In genomic region chr11:64833198-64833502, GRCh38 we compare ENCODE assay signal across 27 cellular contexts. TPM values are rescaled to one million over a fixed set of nuclear protein-coding genes. Genes with fewer than 3 reads are reported as not detected.
"Had no signal": no experiment of that assay in that cellular context is flagged by ENCODE, and none has a peak within 500 bp of the region (broad histone marks: within the 10 kb centered on the region; RNA-seq: fewer than 3 reads in every experiment).

No MANE protein-coding gene starts in this region.

- H3K27ac ChIP-seq: hepatocyte, left ventricle myocardium inferior, neutrophil, ovary, right atrium auricular region, right lobe of liver, tibial nerve, vagina had no signal

- DNase-seq: islet precursor cell; left ventricle myocardium inferior; mesendoderm; naive B cell; natural killer cell; occipital lobe; ovary; stimulated activated CD4-positive, alpha-beta T cell treated with anti-CD3 and anti-CD28 coated beads, Interleukin-1b, Interleukin-23, amount 100 ng/mL, for 48 hours; stimulated activated CD4-positive, alpha-beta T cell treated with anti-CD3 and anti-CD28 coated beads, Interleukin-2, amount 100 ng/mL, for 48 hours; stimulated activated CD4-positive, alpha-beta T cell treated with anti-CD3 and anti-CD28 coated beads, Interleukin-4, amount 100 ng/mL, for 4 hours; stimulated activated CD8-positive, alpha-beta memory T cell treated with anti-CD3 and anti-CD28 coated beads, Interleukin-4, amount 100 ng/mL, for 48 hours; stimulated activated naive CD4-positive, alpha-beta T cell treated with Interleukin-2 at 50 U/mL for 16 hours; stimulated activated naive CD8-positive, alpha-beta T cell treated with anti-CD3 and anti-CD28 coated beads, Interleukin-15, amount 100 ng/mL, for 72 hours; substantia nigra had no signal

- H3K4me1 Mint-ChIP-seq: mesothelial cell of epicardium; stimulated activated naive CD8-positive, alpha-beta T cell treated with anti-CD3 and anti-CD28 coated beads, Interleukin-15, amount 100 ng/mL, for 72 hours had no signal

- H2AFZ ChIP-seq: hepatocyte had no signal

- H3K27me3 ChIP-seq: hepatocyte, neutrophil, ovary, right atrium auricular region, right lobe of liver, tibial nerve, vagina had no signal

- H3K9me3 Mint-ChIP-seq: mesothelial cell of epicardium; naive B cell; natural killer cell; stimulated activated memory B cell treated with anti-CD40 and anti-IgM and Interleukin-4, amounts not matched to agents 10 μg/mL and 1 μg/mL and 100 μg/mL, for 72 hours; stimulated activated naive CD8-positive, alpha-beta T cell treated with anti-CD3 and anti-CD28 coated beads, Interleukin-15, amount 100 ng/mL, for 72 hours; type B pancreatic cell had no signal

- ATAC-seq: natural killer cell; right lobe of liver; stimulated activated memory B cell treated with anti-CD40 and anti-IgM and Interleukin-4, amounts not matched to agents 10 μg/mL and 1 μg/mL and 100 μg/mL, for 72 hours had no signal

- H3K27me3 Mint-ChIP-seq: naive B cell; progenitor cell of endocrine pancreas; stimulated activated memory B cell treated with anti-CD40 and anti-IgM and Interleukin-4, amounts not matched to agents 10 μg/mL and 1 μg/mL and 100 μg/mL, for 72 hours; stimulated activated naive CD8-positive, alpha-beta T cell treated with anti-CD3 and anti-CD28 coated beads, Interleukin-15, amount 100 ng/mL, for 72 hours; type B pancreatic cell had no signal

- H3K4me2 ChIP-seq: hepatocyte, smooth muscle cell had no signal

- H3K9me3 ChIP-seq: left ventricle myocardium inferior, neutrophil, ovary, right atrium auricular region, right lobe of liver, tibial nerve, vagina had no signal

- H3K36me3 ChIP-seq: left ventricle myocardium inferior, neutrophil, ovary, right atrium auricular region, right lobe of liver, tibial nerve had no signal

- H3K27ac Mint-ChIP-seq: mesothelial cell of epicardium; naive B cell; natural killer cell; progenitor cell of endocrine pancreas; stimulated activated memory B cell treated with anti-CD40 and anti-IgM and Interleukin-4, amounts not matched to agents 10 μg/mL and 1 μg/mL and 100 μg/mL, for 72 hours; type B pancreatic cell had no signal

- H3K36me3 Mint-ChIP-seq: natural killer cell had no signal

- H3K4me3 Mint-ChIP-seq: mesothelial cell of epicardium; naive B cell; natural killer cell; stimulated activated memory B cell treated with anti-CD40 and anti-IgM and Interleukin-4, amounts not matched to agents 10 μg/mL and 1 μg/mL and 100 μg/mL, for 72 hours; stimulated activated naive CD8-positive, alpha-beta T cell treated with anti-CD3 and anti-CD28 coated beads, Interleukin-15, amount 100 ng/mL, for 72 hours; type B pancreatic cell had no signal

- H3K4me1 ChIP-seq: left ventricle myocardium inferior, right atrium auricular region, right lobe of liver, tibial nerve, vagina had no signal

- H3K4me3 ChIP-seq: hepatocyte, left ventricle myocardium inferior, lung, ovary, right atrium auricular region, right lobe of liver, smooth muscle cell, tibial nerve, vagina had no signal

RNA-seq across cellular contexts. Expression of gene CDC42BPG, which starts 11.3 kb away (rescaled TPM):
- polyA plus RNA-seq: neural cell had no signal
